Comparison of ENCODE assay signal across 17 cellular contexts in the genomic region with DNA sequence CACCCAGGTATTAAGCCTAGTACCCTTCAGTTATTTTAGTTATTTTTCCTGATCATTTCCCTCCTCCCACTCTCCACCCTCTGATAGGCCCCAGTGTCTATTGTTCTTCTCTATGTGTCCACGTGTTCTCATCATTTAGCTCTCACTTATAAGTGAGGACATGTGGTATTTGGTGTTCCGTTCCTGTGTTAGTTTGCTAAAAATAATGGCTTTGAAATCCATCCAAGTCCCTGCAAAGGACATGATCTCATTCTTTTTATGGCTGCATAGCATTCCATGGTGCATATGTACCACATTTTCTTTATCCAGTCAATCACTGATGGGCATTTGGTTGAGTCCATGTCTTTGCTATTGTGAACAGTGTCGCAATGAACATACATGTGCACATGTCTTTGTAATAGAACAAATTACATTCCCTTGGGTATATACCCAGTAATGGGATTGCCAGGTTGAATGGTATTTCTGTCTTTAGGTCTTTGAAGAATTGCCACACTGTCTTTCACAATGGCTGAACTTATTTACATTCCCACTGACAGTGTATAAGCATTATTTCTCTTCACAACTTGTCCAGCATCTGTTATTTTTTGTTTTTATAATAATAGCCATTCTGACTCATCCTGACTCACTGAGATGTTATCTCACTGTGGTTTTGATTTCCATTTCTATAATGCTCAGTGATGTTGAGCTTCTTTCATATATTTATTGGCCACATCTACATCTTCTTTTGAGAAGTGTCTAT. TPM values are rescaled to one million over a fixed set of nuclear protein-coding genes. Genes with fewer than 3 reads are reported as not detected.
DNase-seq lines count a peak whose midpoint lies in the region; ATAC-seq, FAIRE-seq and TF ChIP-seq lines count a peak whose summit lies in the region.
"Had no signal": no experiment of that assay in that cellular context is flagged by ENCODE, and none has a peak within 500 bp of the region (broad histone marks: within the 10 kb centered on the region; RNA-seq: fewer than 3 reads in every experiment).

No MANE protein-coding gene starts in this region.

- POLR2A ChIA-PET in PC-9 (lab: Charles Lee; ENCODE audit: unreplicated experiment): no interaction called here
- POLR2A ChIA-PET in endothelial cell of umbilical vein (lab: Charles Lee): no interaction called here

- TF ChIP-seq CTCF in PC-9 (conservative IDR thresholded peaks at IDR 0.05) (no peak), endothelial cell of umbilical vein (IDR thresholded peaks at IDR 0.05; ENCODE audit: extremely low read depth in 1 of 2, insufficient read depth in 1 of 2, low read depth in 1 of 2, low read length in 2 of 2) (no peak), lower lobe of right lung (IDR thresholded peaks at IDR 0.05) (no peak)

- no peaks in the 10 kb centered on the region for H4K20me1 ChIP-seq in PC-9 (ENCODE audit: insufficient read depth)
- no peaks in the 10 kb centered on the region for H4K20me1 ChIP-seq in endothelial cell of umbilical vein (replicated peaks; ENCODE audit: control insufficient read depth, extremely low read depth, insufficient read depth, low read length)

- H3K9me3 ChIP-seq in PC-9 (ENCODE audit: insufficient read depth, low read depth): no peaks in the 10 kb centered on the region
- no peaks in the 10 kb centered on the region for H3K9me3 ChIP-seq in endothelial cell of umbilical vein (replicated peaks; ENCODE audit: control insufficient read depth, insufficient read depth, low read length)
- H3K9me3 ChIP-seq in lower lobe of right lung: no peaks in the 10 kb centered on the region
- H3K9me3 ChIP-seq: neutrophil had no signal

- intact Hi-C loops in PC-9 (cut with micrococcal nuclease; ENCODE audit: unreplicated experiment) (loop anchor here (10.0 kb wide), 1 partner anchor 95 kb away; no protein-coding TSS in a partner anchor), endothelial cell of umbilical vein (cut with micrococcal nuclease) (no loop called here), lower lobe of right lung (cut with DNase I) (no loop called here), Right ventricle myocardium inferior (cut with DNase I) (no loop called here)

- CTCF ChIA-PET in PC-9 (lab: Charles Lee) (interaction anchor here (0.6 to 1.0 kb wide), 2 partner anchors 360 to 1062 kb away, joined by 3 to 4 read pairs; no protein-coding TSS in a partner anchor), endothelial cell of umbilical vein (lab: Charles Lee) (no interaction called here)

- peaks cover 16% of the 10 kb centered on the region for H3F3A ChIP-seq in PC-9 (ENCODE audit: insufficient read depth, low read depth)

- FAIRE-seq in endothelial cell of umbilical vein (lab: Jason Lieb, UNC): no peak

- H3K27ac ChIP-seq in PC-9 (peak overlapping the region; percentile 27), endothelial cell of umbilical vein (ENCODE audit: insufficient read depth, low read depth, low read length) (no peak overlapping the region), lower lobe of right lung (no peak overlapping the region)
- H3K27ac ChIP-seq: neutrophil had no signal

- H3K9me1 ChIP-seq in endothelial cell of umbilical vein (replicated peaks; ENCODE audit: control insufficient read depth, extremely low read depth, insufficient read depth, low read length): no peaks in the 10 kb centered on the region

- ATAC-seq in lower lobe of right lung (no peak), Right ventricle myocardium inferior (no peak)

- H3K36me3 ChIP-seq in PC-9 (ENCODE audit: low read depth): no peaks in the 10 kb centered on the region
- no peaks in the 10 kb centered on the region for H3K36me3 ChIP-seq in endothelial cell of umbilical vein (ENCODE audit: control insufficient read depth in 2 of 2, extremely low read depth in 1 of 2, insufficient read depth in 2 of 2, low read length in 2 of 2)
- no peaks in the 10 kb centered on the region for H3K36me3 ChIP-seq in lower lobe of right lung
- H3K36me3 ChIP-seq: neutrophil had no signal

- H2AFZ ChIP-seq in PC-9 (no peak overlapping the region), endothelial cell of umbilical vein (ENCODE audit: low read depth, low read length) (no peak overlapping the region)

- no peak for TF ChIP-seq POLR2A in endothelial cell of umbilical vein (IDR thresholded peaks at IDR 0.05; ENCODE audit: low read depth, low read length)

- no peak overlapping the region for H3K9ac ChIP-seq in endothelial cell of umbilical vein (replicated peaks; ENCODE audit: extremely low read depth, insufficient read depth, low read length)

- H3K4me1 ChIP-seq in PC-9 (replicated peaks; ENCODE audit: insufficient read depth): peaks cover 16% of the 10 kb centered on the region
- H3K4me1 ChIP-seq in endothelial cell of umbilical vein (ENCODE audit: control insufficient read depth, extremely low read depth, insufficient read depth, low read length): no peaks in the 10 kb centered on the region
- H3K4me1 ChIP-seq in lower lobe of right lung: no peaks in the 10 kb centered on the region

- H3K4me2 ChIP-seq in PC-9 (0 out of 2 replicates have a peak overlapping the region, but pooled peaks have one; percentile 7), endothelial cell of umbilical vein (ENCODE audit: insufficient read depth, low read length) (no peak overlapping the region)

- BruUV-seq in PC-9 (replicated peaks; lab: Mats Ljungman, UMichigan) (no TSS peak), endothelial cell of umbilical vein (replicated peaks; lab: Mats Ljungman, UMichigan) (no TSS peak)

- H3K4me3 ChIP-seq in PC-9 (no peak overlapping the region), endothelial cell of umbilical vein (replicated peaks in 1 of 3; ENCODE audit: insufficient read depth in 1 of 3, low read depth in 1 of 3, low read length in 3 of 3) (no peak overlapping the region), lower lobe of right lung (no peak overlapping the region)

- DNase-seq in HCEC 1CT (peak; percentile 36), PC-9 (peak in 1 of 2 experiments; percentile 88), endothelial cell of umbilical vein (ENCODE audit: low read depth, low spot score) (peak; percentile 7), renal cortical epithelial cell (ENCODE audit: low read depth) (peak; percentile 37), lower lobe of right lung (no peak), Right ventricle myocardium inferior (ENCODE audit: missing footprints) (no peak), activated gamma-delta T cell (lab: John Stamatoyannopoulos, UW) (no peak)
- DNase-seq: activated CD4-positive, alpha-beta T cell treated with anti-CD3 and anti-CD28 coated beads, Interleukin-2, amount 50 U/mL, for 4 hours; activated gamma-delta T cell treated with Interleukin-2 at 50 U/mL for 16 hours; caudate nucleus; CD4-positive, alpha-beta T cell; mesendoderm; NCI-H1694 treated with DMSO at 0.1 percent for 48 hours; NCI-H524; T1000 had no signal

- H3K27me3 ChIP-seq in PC-9 (ENCODE audit: insufficient read depth, low read depth) (peaks cover 4% of the 10 kb centered on the region; the same call in 1 of the 2 replicates), endothelial cell of umbilical vein (ENCODE audit: control insufficient read depth in 2 of 2, insufficient read depth in 2 of 2, low read length in 2 of 2) (no peaks in the 10 kb centered on the region), lower lobe of right lung (ENCODE audit: low read depth) (no peaks in the 10 kb centered on the region)
- H3K27me3 ChIP-seq: neutrophil had no signal

- H3K9me2 ChIP-seq in PC-9 (ENCODE audit: insufficient read depth): no peaks in the 10 kb centered on the region

- H3K79me2 ChIP-seq in PC-9 (ENCODE audit: low read depth) (no peaks in the 10 kb centered on the region), endothelial cell of umbilical vein (ENCODE audit: control insufficient read depth, insufficient read depth, low read length) (no peaks in the 10 kb centered on the region)

- dilution Hi-C loops in endothelial cell of umbilical vein (cut with MboI; ENCODE audit: extremely low pct_ligation_motif_present, low sequenced_read_pairs): no loop called here

TF ChIP-seq in endothelial cell of umbilical vein, 7 proteins besides CTCF, POLR2A, EP300 and RAD21:
- TF ChIP-seq FOS (IDR thresholded peaks at IDR 0.05; ENCODE audit: borderline replicate concordance, insufficient read depth, low read length) (peak; percentile 54), GATA2 (IDR thresholded peaks at IDR 0.05; ENCODE audit: insufficient read depth, insufficient read length, low read depth, low read length) (peak; percentile 72), JUN (IDR thresholded peaks at IDR 0.05; ENCODE audit: borderline replicate concordance, insufficient read depth, insufficient read length, low read depth) (peak; percentile 72)
- TF ChIP-seq, protein P1, sequence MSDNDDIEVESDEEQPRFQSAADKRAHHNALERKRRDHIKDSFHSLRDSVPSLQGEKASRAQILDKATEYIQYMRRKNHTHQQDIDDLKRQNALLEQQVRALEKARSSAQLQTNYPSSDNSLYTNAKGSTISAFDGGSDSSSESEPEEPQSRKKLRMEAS (IDR thresholded peaks at IDR 0.05; ENCODE audit: insufficient read depth, insufficient read length): no peak

RNA-seq across cellular contexts. Expression of a gene that starts 17.2 kb away (rescaled TPM):
- total RNA-seq in PC-9 (2021): not detected in 2 replicates
- not detected in 2 replicates for total RNA-seq in endothelial cell of umbilical vein
- not detected in 2 replicates for polyA plus RNA-seq in endothelial cell of umbilical vein
- not detected in 2 replicates for polyA plus RNA-seq in endothelial cell of umbilical vein (2011; cell fraction: cytosol; rRNA removed)
- polyA plus RNA-seq in endothelial cell of umbilical vein (2011; cell fraction: nucleus; rRNA removed): not detected in 2 replicates
- polyA plus RNA-seq in endothelial cell of umbilical vein (2012): not detected in 2 replicates
- not detected in 2 replicates for polyA minus RNA-seq in endothelial cell of umbilical vein
- not detected for polyA minus RNA-seq in endothelial cell of umbilical vein (2011; cell fraction: cytosol; rRNA and poly(A)+ RNA removed)
- polyA minus RNA-seq in endothelial cell of umbilical vein (2011; cell fraction: nucleus; rRNA and poly(A)+ RNA removed): not detected in 2 replicates
- 3.6 and 9.3 TPM in 2 replicates for total RNA-seq in renal cortical epithelial cell
- not detected for total RNA-seq in lower lobe of right lung
- total RNA-seq in Right ventricle myocardium inferior: not detected
- total RNA-seq: CD4-positive, alpha-beta T cell had no signal
- polyA plus RNA-seq: IgD-negative memory B cell had no signal

Comparison
In these comparisons a context has a peak if more than half of its experiments do, and no peak if none do; other contexts are left out.
1. DNase-seq: peak in HCEC 1CT (single experiment), endothelial cell of umbilical vein (single experiment) and renal cortical epithelial cell (single experiment); none in lower lobe of right lung (single experiment), Right ventricle myocardium inferior (single experiment) and activated gamma-delta T cell (single experiment).